ENCODE assay signal across 26 cellular contexts in genomic region chr11:126039485-126040271, GRCh38. TPM values are rescaled to one million over a fixed set of nuclear protein-coding genes. Genes with fewer than 3 reads are reported as not detected.
DNase-seq lines count a peak whose midpoint lies in the region; ATAC-seq, FAIRE-seq and TF ChIP-seq lines count a peak whose summit lies in the region.
"Had no signal": no experiment of that assay in that cellular context is flagged by ENCODE, and none has a peak within 500 bp of the region (broad histone marks: within the 10 kb centered on the region; RNA-seq: fewer than 3 reads in every experiment).

No MANE protein-coding gene starts in this region.

- peaks cover 3% of the 10 kb centered on the region for H3K36me3 Mint-ChIP-seq in WTC11
- H3K36me3 Mint-ChIP-seq: activated naive CD8-positive, alpha-beta T cell treated with anti-CD3 and anti-CD28 coated beads for 36 hours; naive B cell had no signal

- H3K79me2 ChIP-seq in HepG2 (ENCODE audit: insufficient read depth, low read length) = no peaks in the 10 kb centered on the region
- H3K79me2 ChIP-seq: parathyroid adenoma had no signal

- H3K27ac ChIP-seq in HepG2 (ENCODE audit: extremely low read length, insufficient read depth, low read length) = no peak overlapping the region
- H3K27ac ChIP-seq in right lobe of liver = no peak overlapping the region
- H3K27ac ChIP-seq in iPS-18a (ENCODE audit: low read length) = peak overlapping the region; percentile 4
- no peak overlapping the region for H3K27ac ChIP-seq in right atrium auricular region
- H3K27ac ChIP-seq: coronary artery, parathyroid adenoma had no signal

- H3K27me3 Mint-ChIP-seq in WTC11 (ENCODE audit: low read depth) = no peaks in the 10 kb centered on the region
- H3K27me3 Mint-ChIP-seq: activated CD8-positive, alpha-beta T cell treated with anti-CD3 and anti-CD28 coated beads for 36 hours; activated naive CD8-positive, alpha-beta T cell treated with anti-CD3 and anti-CD28 coated beads for 36 hours; activated T-cell treated with anti-CD3 and anti-CD28 coated beads, Interleukin-2, amount 50 U/mL, for 24 hours had no signal

- no TSS peak for BruUV-seq in HepG2 (replicated peaks; lab: Mats Ljungman, UMichigan)

- DNase-seq in HepG2 (ENCODE audit: low spot score) = no peak
- no peak for DNase-seq in right lobe of liver
- DNase-seq in WTC11 (ENCODE audit: low spot score) = no peak
- peak; percentile 2 for DNase-seq in urothelium cell line (ENCODE audit: low spot score)
- no peak for DNase-seq in activated effector memory CD4-positive, alpha-beta T cell treated with Interleukin-2 at 50 U/mL for 16 hours
- no peak for DNase-seq in right atrium auricular region (ENCODE audit: low spot score)
- no peak for DNase-seq in cerebellar cortex (ENCODE audit: low spot score)
- DNase-seq: activated CD8-positive, alpha-beta T cell treated with anti-CD3 and anti-CD28 coated beads for 36 hours; activated naive CD8-positive, alpha-beta T cell treated with anti-CD3 and anti-CD28 coated beads for 36 hours; activated T-cell treated with anti-CD3 and anti-CD28 coated beads, Interleukin-2, amount 50 U/mL, for 24 hours; GF-D8; GOT3; Karpas-422; mesendoderm; naive B cell; NCI-H1092; NCI-H1930; RPMI8226; stimulated activated naive CD4-positive, alpha-beta T cell had no signal

- 0 out of 5 replicates have a peak, but pooled peaks cover 0 to 3% of the 10 kb centered on the region in 2 experiments for H3K36me3 ChIP-seq in HepG2 (replicated peaks in 1 of 2; ENCODE audit: control insufficient read depth in 1 of 2, insufficient read depth in 2 of 2, low read length in 2 of 2)
- no peaks in the 10 kb centered on the region for H3K36me3 ChIP-seq in right lobe of liver
- H3K36me3 ChIP-seq in iPS-18a (ENCODE audit: control insufficient read depth, low read depth, low read length) = no peaks in the 10 kb centered on the region
- H3K36me3 ChIP-seq in right atrium auricular region = no peaks in the 10 kb centered on the region
- H3K36me3 ChIP-seq: tibial nerve had no signal

- POLR2A ChIA-PET in HepG2 (lab: Yijun Ruan, JAX) (interaction anchor here (1.4 kb wide), 1 partner anchor 22 kb away, joined by 4 read pairs; no protein-coding TSS in a partner anchor), WTC11 (lab: Charles Lee) (no interaction called here)

- TF ChIP-seq POLR2A in HepG2 (IDR thresholded peaks at IDR 0.05; ENCODE audit: insufficient read depth in 1 of 2, low read depth in 2 of 2, low read length in 2 of 2) (no peak), right lobe of liver (IDR thresholded peaks at IDR 0.05) (no peak)

- H3K27me3 ChIP-seq in HepG2 (ENCODE audit: control insufficient read depth in 1 of 2, insufficient read depth in 2 of 2, low read length in 2 of 2) (no peaks in the 10 kb centered on the region), right lobe of liver (no peaks in the 10 kb centered on the region), iPS-18a (ENCODE audit: control insufficient read depth, insufficient read depth, low read length) (no peaks in the 10 kb centered on the region), right atrium auricular region (no peaks in the 10 kb centered on the region)
- H3K27me3 ChIP-seq: tibial nerve had no signal

- H3K4me3 ChIP-seq in HepG2 (replicated peaks in 1 of 3; ENCODE audit: insufficient read depth in 1 of 3, low read depth in 2 of 3, low read length in 3 of 3) = no peak overlapping the region
- H3K4me3 ChIP-seq in right lobe of liver = no peak overlapping the region
- no peak overlapping the region for H3K4me3 ChIP-seq in iPS-18a (ENCODE audit: low read length)
- H3K4me3 ChIP-seq in right atrium auricular region = no peak overlapping the region
- H3K4me3 ChIP-seq: coronary artery, tibial nerve had no signal

- no peak for TF ChIP-seq CTCF in HepG2 (CRISPR knock-in tag; IDR thresholded peaks at IDR 0.05)
- TF ChIP-seq CTCF in right lobe of liver (IDR thresholded peaks at IDR 0.05) = no peak
- TF ChIP-seq CTCF in WTC11 (IDR thresholded peaks at IDR 0.05) = no peak
- TF ChIP-seq CTCF in right atrium auricular region (IDR thresholded peaks at IDR 0.05) = no peak

- FAIRE-seq in HepG2 (lab: Jason Lieb, UNC) = no peak
- no peak for FAIRE-seq in urothelium cell line (lab: Jason Lieb, UNC)
- FAIRE-seq: frontal cortex, GM12891, GM19239 had no signal

- H3K9me3 Mint-ChIP-seq in WTC11 = no peaks in the 10 kb centered on the region
- H3K9me3 Mint-ChIP-seq: activated CD8-positive, alpha-beta T cell treated with anti-CD3 and anti-CD28 coated beads for 36 hours; activated naive CD8-positive, alpha-beta T cell treated with anti-CD3 and anti-CD28 coated beads for 36 hours; activated T-cell treated with anti-CD3 and anti-CD28 coated beads, Interleukin-2, amount 50 U/mL, for 24 hours; naive B cell had no signal

- H3K9me3 ChIP-seq in HepG2 (ENCODE audit: low read length) (no peaks in the 10 kb centered on the region), right lobe of liver (no peaks in the 10 kb centered on the region), iPS-18a (ENCODE audit: control insufficient read depth, low read depth, low read length) (no peaks in the 10 kb centered on the region), right atrium auricular region (no peaks in the 10 kb centered on the region)
- H3K9me3 ChIP-seq: tibial nerve had no signal

- TF ChIP-seq EP300 in HepG2 (IDR thresholded peaks at IDR 0.05; ENCODE audit: low read depth in 2 of 2, low read length in 2 of 2) (no peak), HepG2 (CRISPR knock-in tag; IDR thresholded peaks at IDR 0.05; ENCODE audit: borderline replicate concordance) (no peak)

- no peak overlapping the region for H2AFZ ChIP-seq in HepG2 (ENCODE audit: low read length)
- H2AFZ ChIP-seq: parathyroid adenoma had no signal

- CTCF ChIA-PET in HepG2 (lab: Yijun Ruan, JAX; ENCODE audit: low intra/inter-chr PET ratio, low total read pairs) (no interaction called here), WTC11 (lab: Charles Lee) (interaction anchor here (1.0 to 1.4 kb wide), 2 partner anchors 22 to 97 kb away, joined by 4 to 8 read pairs; no protein-coding TSS in a partner anchor)

- H3K4me2 ChIP-seq in HepG2 (ENCODE audit: low read depth, low read length) = no peak overlapping the region

- H3K9ac ChIP-seq in HepG2 (ENCODE audit: insufficient read depth, low read depth, low read length) (no peak overlapping the region), iPS-18a (ENCODE audit: low read length) (no peak overlapping the region)
- H3K9ac ChIP-seq: parathyroid adenoma had no signal

- peaks cover 4% of the 10 kb centered on the region for H3K4me1 Mint-ChIP-seq in WTC11
- H3K4me1 Mint-ChIP-seq: activated naive CD8-positive, alpha-beta T cell treated with anti-CD3 and anti-CD28 coated beads for 36 hours; naive B cell had no signal

- 95% methylated on average over 9 of the region's 9 CpGs for WGBS in HepG2 (ENCODE audit: low lambda C conversion rate)
- 84% methylated on average over 9 of the region's 9 CpGs for WGBS in right lobe of liver (ENCODE audit: insufficient coverage, low coverage, low lambda C conversion rate, missing lambda C conversion rate)

- no peak overlapping the region for H3K4me3 Mint-ChIP-seq in WTC11
- H3K4me3 Mint-ChIP-seq: activated CD8-positive, alpha-beta T cell treated with anti-CD3 and anti-CD28 coated beads for 36 hours; activated naive CD8-positive, alpha-beta T cell treated with anti-CD3 and anti-CD28 coated beads for 36 hours; activated T-cell treated with anti-CD3 and anti-CD28 coated beads, Interleukin-2, amount 50 U/mL, for 24 hours; naive B cell had no signal

- in situ Hi-C loops in HepG2 (cut with HindIII; ENCODE audit: extremely low pct_ligation_motif_present, low pct_unique_long_range_greater_than_20kb) = no loop called here

- TF ChIP-seq RAD21 in HepG2 (CRISPR knock-in tag; IDR thresholded peaks at IDR 0.05) = no peak

- intact Hi-C loops in HepG2 (cut with micrococcal nuclease; ENCODE audit: unreplicated experiment) (no loop called here), right lobe of liver (cut with DNase I) (loop anchor here in 1 of 2 donors (10.0 kb wide), 1 partner anchor 95 kb away; the partner anchor contains the start of gene VSIG10L2)

- ATAC-seq in HepG2 (no peak), right lobe of liver (no peak), WTC11 (no peak)
- ATAC-seq: activated CD8-positive, alpha-beta T cell treated with anti-CD3 and anti-CD28 coated beads for 36 hours had no signal

- peak overlapping the region; percentile 54; the same call in 1 of the 2 replicates for H3K27ac Mint-ChIP-seq in WTC11
- H3K27ac Mint-ChIP-seq: activated CD8-positive, alpha-beta T cell treated with anti-CD3 and anti-CD28 coated beads for 36 hours; activated naive CD8-positive, alpha-beta T cell treated with anti-CD3 and anti-CD28 coated beads for 36 hours; activated T-cell treated with anti-CD3 and anti-CD28 coated beads, Interleukin-2, amount 50 U/mL, for 24 hours; naive B cell had no signal

- no peaks in the 10 kb centered on the region for H4K20me1 ChIP-seq in HepG2 (ENCODE audit: insufficient read depth, low read length)

- H3K4me1 ChIP-seq in HepG2 (ENCODE audit: insufficient read depth, low read length) (peaks cover 25% of the 10 kb centered on the region), right lobe of liver (peaks cover 0 to 18% (median 0%) of the 10 kb centered on the region in 4 donors), iPS-18a (ENCODE audit: control insufficient read depth, low read depth, low read length) (peaks cover 10% of the 10 kb centered on the region), right atrium auricular region (peaks cover 0 to 8% of the 10 kb centered on the region in 2 donors)
- H3K4me1 ChIP-seq: parathyroid adenoma had no signal

RNA-seq across cellular contexts. Expression of gene CDON, which starts 23.0 kb away (rescaled TPM):
- total RNA-seq in HepG2 (2016; rRNA removed; fragmentation: Illumina TruSeq; extraction: Trizol) (8.4 and 12.8 TPM in 2 replicates), right lobe of liver (1 to 10 TPM; 1.8 to 4.1 (median 3.3) TPM), WTC11 (2021) (33.0 to 34.1 TPM (median 33.3 TPM) in 3 replicates), right atrium auricular region (10 to 100 TPM; 17.6 to 21.9 TPM)
- total RNA-seq in HepG2 (2016; cell fraction: cytosol; rRNA removed; fragmentation: Illumina TruSeq; extraction: Trizol; ENCODE audit: low read depth) = 5.5 and 5.6 TPM in 2 replicates
- 7.2 and 12.2 TPM in 2 replicates for total RNA-seq in HepG2 (2016; cell fraction: insoluble cytoplasmic fraction; rRNA removed; fragmentation: Illumina TruSeq; extraction: Trizol)
- total RNA-seq in HepG2 (2016; cell fraction: membrane; rRNA removed; fragmentation: Illumina TruSeq; extraction: Trizol) = 8.7 and 10.6 TPM in 2 replicates
- total RNA-seq in HepG2 (2016; cell fraction: nucleus; rRNA removed; fragmentation: Illumina TruSeq; extraction: Trizol) = 19.7 and 22.7 TPM in 2 replicates
- 7.4 and 9.6 TPM in 2 replicates for polyA plus RNA-seq in HepG2 (2011; rRNA removed)
- polyA plus RNA-seq in HepG2 (2011; cell fraction: cytosol; rRNA removed) = 5.5 and 6.9 TPM in 2 replicates
- polyA plus RNA-seq in HepG2 (2011; cell fraction: nucleus; rRNA removed) = 10.3 and 11.2 TPM in 2 replicates
- polyA plus RNA-seq in HepG2 (2012) = 9.3 and 10.1 TPM in 2 replicates
- polyA plus RNA-seq in HepG2 (2016; cell fraction: cytosol; fragmentation: Illumina TruSeq; extraction: Trizol; ENCODE audit: low read depth) = 0.72 and 1.7 TPM in 2 replicates
- polyA plus RNA-seq in HepG2 (2016; cell fraction: insoluble cytoplasmic fraction; fragmentation: Illumina TruSeq; extraction: Trizol; ENCODE audit: low read depth) = 3.3 and 4.5 TPM in 2 replicates
- 1.6 and 1.9 TPM in 2 replicates for polyA plus RNA-seq in HepG2 (2016; cell fraction: membrane; fragmentation: Illumina TruSeq; extraction: Trizol; ENCODE audit: low read depth)
- 15.3 and 16.2 TPM in 2 replicates for polyA plus RNA-seq in HepG2 (2016; cell fraction: nucleus; fragmentation: Illumina TruSeq; extraction: Trizol; ENCODE audit: insufficient read depth, low read depth)
- 12.8 and 28.4 TPM in 2 replicates for polyA minus RNA-seq in HepG2 (2011; rRNA and poly(A)+ RNA removed; ENCODE audit: low replicate concordance)
- 14.0 and 17.1 TPM in 2 replicates for polyA minus RNA-seq in HepG2 (2011; cell fraction: cytosol; rRNA and poly(A)+ RNA removed)
- polyA minus RNA-seq in HepG2 (2011; cell fraction: nucleus; rRNA and poly(A)+ RNA removed) = 27.6 and 31.0 TPM in 2 replicates
